In the genomic region with DNA sequence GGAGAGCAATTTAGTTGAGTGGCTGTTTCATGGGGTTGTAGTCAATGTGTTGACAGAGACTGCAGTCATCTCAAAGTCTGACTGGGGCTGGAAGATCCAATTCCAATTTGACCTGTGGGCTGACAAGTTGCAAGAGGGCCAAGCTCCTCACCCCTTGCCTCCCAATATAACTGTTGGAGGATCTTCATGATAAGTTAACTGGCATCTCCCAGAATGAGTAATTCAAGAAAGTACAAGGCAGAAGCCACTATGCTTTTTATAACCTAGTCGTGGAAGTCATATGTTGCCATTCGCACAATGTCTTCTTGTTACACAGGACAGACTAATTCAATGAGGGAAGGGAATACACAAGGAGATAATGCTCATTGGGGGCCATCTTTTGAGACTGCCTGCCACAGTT, we compare ENCODE assay signal across 1 cellular context.
TF ChIP-seq lines count a peak whose summit lies in the region.

No MANE protein-coding gene starts in this region.

TF ChIP-seq in GM12878, 131 proteins besides CTCF, POLR2A, EP300 and RAD21 (continued from another document and continues in another):
- TF ChIP-seq, protein P1, sequence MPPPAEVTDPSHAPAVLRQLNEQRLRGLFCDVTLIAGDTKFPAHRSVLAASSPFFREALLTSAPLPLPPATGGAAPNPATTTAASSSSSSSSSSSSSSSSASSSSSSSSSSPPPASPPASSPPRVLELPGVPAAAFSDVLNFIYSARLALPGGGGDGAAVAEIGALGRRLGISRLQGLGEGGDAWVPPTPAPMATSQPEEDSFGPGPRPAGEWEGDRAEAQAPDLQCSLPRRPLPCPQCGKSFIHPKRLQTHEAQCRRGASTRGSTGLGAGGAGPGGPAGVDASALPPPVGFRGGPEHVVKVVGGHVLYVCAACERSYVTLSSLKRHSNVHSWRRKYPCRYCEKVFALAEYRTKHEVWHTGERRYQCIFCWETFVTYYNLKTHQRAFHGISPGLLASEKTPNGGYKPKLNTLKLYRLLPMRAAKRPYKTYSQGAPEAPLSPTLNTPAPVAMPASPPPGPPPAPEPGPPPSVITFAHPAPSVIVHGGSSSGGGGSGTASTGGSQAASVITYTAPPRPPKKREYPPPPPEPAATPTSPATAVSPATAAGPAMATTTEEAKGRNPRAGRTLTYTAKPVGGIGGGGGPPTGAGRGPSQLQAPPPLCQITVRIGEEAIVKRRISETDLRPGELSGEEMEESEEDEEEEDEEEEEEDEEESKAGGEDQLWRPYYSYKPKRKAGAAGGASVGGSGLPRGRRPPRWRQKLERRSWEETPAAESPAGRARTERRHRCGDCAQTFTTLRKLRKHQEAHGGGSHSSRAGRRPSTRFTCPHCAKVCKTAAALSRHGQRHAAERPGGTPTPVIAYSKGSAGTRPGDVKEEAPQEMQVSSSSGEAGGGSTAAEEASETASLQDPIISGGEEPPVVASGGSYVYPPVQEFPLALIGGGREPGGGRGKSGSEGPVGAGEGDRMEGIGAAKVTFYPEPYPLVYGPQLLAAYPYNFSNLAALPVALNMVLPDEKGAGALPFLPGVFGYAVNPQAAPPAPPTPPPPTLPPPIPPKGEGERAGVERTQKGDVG (CRISPR knock-in tag; IDR thresholded peaks at IDR 0.05), result no peak
- TF ChIP-seq ZBED1 (IDR thresholded peaks at IDR 0.05; ENCODE audit: borderline replicate concordance), result peak; percentile 81; the same call in 1 of the 2 replicates
- TF ChIP-seq, protein P2, sequence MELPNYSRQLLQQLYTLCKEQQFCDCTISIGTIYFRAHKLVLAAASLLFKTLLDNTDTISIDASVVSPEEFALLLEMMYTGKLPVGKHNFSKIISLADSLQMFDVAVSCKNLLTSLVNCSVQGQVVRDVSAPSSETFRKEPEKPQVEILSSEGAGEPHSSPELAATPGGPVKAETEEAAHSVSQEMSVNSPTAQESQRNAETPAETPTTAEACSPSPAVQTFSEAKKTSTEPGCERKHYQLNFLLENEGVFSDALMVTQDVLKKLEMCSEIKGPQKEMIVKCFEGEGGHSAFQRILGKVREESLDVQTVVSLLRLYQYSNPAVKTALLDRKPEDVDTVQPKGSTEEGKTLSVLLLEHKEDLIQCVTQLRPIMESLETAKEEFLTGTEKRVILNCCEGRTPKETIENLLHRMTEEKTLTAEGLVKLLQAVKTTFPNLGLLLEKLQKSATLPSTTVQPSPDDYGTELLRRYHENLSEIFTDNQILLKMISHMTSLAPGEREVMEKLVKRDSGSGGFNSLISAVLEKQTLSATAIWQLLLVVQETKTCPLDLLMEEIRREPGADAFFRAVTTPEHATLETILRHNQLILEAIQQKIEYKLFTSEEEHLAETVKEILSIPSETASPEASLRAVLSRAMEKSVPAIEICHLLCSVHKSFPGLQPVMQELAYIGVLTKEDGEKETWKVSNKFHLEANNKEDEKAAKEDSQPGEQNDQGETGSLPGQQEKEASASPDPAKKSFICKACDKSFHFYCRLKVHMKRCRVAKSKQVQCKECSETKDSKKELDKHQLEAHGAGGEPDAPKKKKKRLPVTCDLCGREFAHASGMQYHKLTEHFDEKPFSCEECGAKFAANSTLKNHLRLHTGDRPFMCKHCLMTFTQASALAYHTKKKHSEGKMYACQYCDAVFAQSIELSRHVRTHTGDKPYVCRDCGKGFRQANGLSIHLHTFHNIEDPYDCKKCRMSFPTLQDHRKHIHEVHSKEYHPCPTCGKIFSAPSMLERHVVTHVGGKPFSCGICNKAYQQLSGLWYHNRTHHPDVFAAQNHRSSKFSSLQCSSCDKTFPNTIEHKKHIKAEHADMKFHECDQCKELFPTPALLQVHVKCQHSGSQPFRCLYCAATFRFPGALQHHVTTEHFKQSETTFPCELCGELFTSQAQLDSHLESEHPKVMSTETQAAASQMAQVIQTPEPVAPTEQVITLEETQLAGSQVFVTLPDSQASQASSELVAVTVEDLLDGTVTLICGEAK (IDR thresholded peaks at IDR 0.05; ENCODE audit: borderline replicate concordance), result no peak
- TF ChIP-seq IKZF2 (IDR thresholded peaks at IDR 0.05), result peak; percentile 52 to 66
- TF ChIP-seq, protein P3, sequence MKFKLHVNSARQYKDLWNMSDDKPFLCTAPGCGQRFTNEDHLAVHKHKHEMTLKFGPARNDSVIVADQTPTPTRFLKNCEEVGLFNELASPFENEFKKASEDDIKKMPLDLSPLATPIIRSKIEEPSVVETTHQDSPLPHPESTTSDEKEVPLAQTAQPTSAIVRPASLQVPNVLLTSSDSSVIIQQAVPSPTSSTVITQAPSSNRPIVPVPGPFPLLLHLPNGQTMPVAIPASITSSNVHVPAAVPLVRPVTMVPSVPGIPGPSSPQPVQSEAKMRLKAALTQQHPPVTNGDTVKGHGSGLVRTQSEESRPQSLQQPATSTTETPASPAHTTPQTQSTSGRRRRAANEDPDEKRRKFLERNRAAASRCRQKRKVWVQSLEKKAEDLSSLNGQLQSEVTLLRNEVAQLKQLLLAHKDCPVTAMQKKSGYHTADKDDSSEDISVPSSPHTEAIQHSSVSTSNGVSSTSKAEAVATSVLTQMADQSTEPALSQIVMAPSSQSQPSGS (IDR thresholded peaks at IDR 0.05; ENCODE audit: low read length), result no peak; the same call in none of the 2 replicates
- TF ChIP-seq, protein P4, sequence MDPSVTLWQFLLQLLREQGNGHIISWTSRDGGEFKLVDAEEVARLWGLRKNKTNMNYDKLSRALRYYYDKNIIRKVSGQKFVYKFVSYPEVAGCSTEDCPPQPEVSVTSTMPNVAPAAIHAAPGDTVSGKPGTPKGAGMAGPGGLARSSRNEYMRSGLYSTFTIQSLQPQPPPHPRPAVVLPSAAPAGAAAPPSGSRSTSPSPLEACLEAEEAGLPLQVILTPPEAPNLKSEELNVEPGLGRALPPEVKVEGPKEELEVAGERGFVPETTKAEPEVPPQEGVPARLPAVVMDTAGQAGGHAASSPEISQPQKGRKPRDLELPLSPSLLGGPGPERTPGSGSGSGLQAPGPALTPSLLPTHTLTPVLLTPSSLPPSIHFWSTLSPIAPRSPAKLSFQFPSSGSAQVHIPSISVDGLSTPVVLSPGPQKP (IDR thresholded peaks at IDR 0.05; ENCODE audit: low read depth, low read length), result no peak
- TF ChIP-seq RUNX3 (IDR thresholded peaks at IDR 0.05; ENCODE audit: low read length), result 0 out of 2 replicates have a peak, but pooled peaks have one; percentile 35
- no peak for TF ChIP-seq EGR1 (IDR thresholded peaks at IDR 0.05; ENCODE audit: borderline replicate concordance in 1 of 2, low read depth in 2 of 2, low read length in 2 of 2)
- TF ChIP-seq JUNB (IDR thresholded peaks at IDR 0.05), result no peak; the same call in none of the 2 replicates
- peak; percentile 47 for TF ChIP-seq IKZF1 (conservative IDR thresholded peaks at IDR 0.05)
- no peak for TF ChIP-seq ZSCAN29 (IDR thresholded peaks at IDR 0.05)
- TF ChIP-seq POLR2AphosphoS5 (IDR thresholded peaks at IDR 0.05; ENCODE audit: low read length), result peak; percentile 89
- no peak for TF ChIP-seq LARP7 (IDR thresholded peaks at IDR 0.05)
- no peak for TF ChIP-seq MYC (IDR thresholded peaks at IDR 0.05; ENCODE audit: insufficient read depth, insufficient read length, insufficient replicate concordance, low read length, severe bottlenecking)
- no peak for TF ChIP-seq BHLHE40 (IDR thresholded peaks at IDR 0.05; ENCODE audit: borderline replicate concordance in 1 of 2, low read depth in 2 of 2, low read length in 1 of 2)
- TF ChIP-seq, protein P5, sequence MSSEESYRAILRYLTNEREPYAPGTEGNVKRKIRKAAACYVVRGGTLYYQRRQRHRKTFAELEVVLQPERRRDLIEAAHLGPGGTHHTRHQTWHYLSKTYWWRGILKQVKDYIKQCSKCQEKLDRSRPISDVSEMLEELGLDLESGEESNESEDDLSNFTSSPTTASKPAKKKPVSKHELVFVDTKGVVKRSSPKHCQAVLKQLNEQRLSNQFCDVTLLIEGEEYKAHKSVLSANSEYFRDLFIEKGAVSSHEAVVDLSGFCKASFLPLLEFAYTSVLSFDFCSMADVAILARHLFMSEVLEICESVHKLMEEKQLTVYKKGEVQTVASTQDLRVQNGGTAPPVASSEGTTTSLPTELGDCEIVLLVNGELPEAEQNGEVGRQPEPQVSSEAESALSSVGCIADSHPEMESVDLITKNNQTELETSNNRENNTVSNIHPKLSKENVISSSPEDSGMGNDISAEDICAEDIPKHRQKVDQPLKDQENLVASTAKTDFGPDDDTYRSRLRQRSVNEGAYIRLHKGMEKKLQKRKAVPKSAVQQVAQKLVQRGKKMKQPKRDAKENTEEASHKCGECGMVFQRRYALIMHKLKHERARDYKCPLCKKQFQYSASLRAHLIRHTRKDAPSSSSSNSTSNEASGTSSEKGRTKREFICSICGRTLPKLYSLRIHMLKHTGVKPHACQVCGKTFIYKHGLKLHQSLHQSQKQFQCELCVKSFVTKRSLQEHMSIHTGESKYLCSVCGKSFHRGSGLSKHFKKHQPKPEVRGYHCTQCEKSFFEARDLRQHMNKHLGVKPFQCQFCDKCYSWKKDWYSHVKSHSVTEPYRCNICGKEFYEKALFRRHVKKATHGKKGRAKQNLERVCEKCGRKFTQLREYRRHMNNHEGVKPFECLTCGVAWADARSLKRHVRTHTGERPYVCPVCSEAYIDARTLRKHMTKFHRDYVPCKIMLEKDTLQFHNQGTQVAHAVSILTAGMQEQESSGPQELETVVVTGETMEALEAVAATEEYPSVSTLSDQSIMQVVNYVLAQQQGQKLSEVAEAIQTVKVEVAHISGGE (CRISPR knock-in tag; IDR thresholded peaks at IDR 0.05), result no peak; the same call in 1 of the 2 replicates
- no peak for TF ChIP-seq RELA (IDR thresholded peaks at IDR 0.05; ENCODE audit: borderline replicate concordance, partially characterized antibody)
- peak; percentile 70; the same call in 1 of the 2 replicates for TF ChIP-seq NFIC (IDR thresholded peaks at IDR 0.05; ENCODE audit: low read depth, low read length)
- no peak for TF ChIP-seq ZNF24 (IDR thresholded peaks at IDR 0.05)
- TF ChIP-seq, protein P6, sequence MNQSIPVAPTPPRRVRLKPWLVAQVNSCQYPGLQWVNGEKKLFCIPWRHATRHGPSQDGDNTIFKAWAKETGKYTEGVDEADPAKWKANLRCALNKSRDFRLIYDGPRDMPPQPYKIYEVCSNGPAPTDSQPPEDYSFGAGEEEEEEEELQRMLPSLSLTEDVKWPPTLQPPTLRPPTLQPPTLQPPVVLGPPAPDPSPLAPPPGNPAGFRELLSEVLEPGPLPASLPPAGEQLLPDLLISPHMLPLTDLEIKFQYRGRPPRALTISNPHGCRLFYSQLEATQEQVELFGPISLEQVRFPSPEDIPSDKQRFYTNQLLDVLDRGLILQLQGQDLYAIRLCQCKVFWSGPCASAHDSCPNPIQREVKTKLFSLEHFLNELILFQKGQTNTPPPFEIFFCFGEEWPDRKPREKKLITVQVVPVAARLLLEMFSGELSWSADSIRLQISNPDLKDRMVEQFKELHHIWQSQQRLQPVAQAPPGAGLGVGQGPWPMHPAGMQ (IDR thresholded peaks at IDR 0.05; ENCODE audit: borderline replicate concordance), result no peak
- TF ChIP-seq PAX5 (IDR thresholded peaks at IDR 0.05; ENCODE audit: borderline replicate concordance, low read depth, low read length), result 0 out of 2 replicates have a peak, but pooled peaks have one; percentile 22
- TF ChIP-seq SP1 (IDR thresholded peaks at IDR 0.05; ENCODE audit: low read depth, low read length), result no peak
- TF ChIP-seq, protein P7, sequence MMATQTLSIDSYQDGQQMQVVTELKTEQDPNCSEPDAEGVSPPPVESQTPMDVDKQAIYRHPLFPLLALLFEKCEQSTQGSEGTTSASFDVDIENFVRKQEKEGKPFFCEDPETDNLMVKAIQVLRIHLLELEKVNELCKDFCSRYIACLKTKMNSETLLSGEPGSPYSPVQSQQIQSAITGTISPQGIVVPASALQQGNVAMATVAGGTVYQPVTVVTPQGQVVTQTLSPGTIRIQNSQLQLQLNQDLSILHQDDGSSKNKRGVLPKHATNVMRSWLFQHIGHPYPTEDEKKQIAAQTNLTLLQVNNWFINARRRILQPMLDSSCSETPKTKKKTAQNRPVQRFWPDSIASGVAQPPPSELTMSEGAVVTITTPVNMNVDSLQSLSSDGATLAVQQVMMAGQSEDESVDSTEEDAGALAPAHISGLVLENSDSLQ (IDR thresholded peaks at IDR 0.05), result peak; percentile 35; the same call in 1 of the 2 replicates
- TF ChIP-seq, protein P8, sequence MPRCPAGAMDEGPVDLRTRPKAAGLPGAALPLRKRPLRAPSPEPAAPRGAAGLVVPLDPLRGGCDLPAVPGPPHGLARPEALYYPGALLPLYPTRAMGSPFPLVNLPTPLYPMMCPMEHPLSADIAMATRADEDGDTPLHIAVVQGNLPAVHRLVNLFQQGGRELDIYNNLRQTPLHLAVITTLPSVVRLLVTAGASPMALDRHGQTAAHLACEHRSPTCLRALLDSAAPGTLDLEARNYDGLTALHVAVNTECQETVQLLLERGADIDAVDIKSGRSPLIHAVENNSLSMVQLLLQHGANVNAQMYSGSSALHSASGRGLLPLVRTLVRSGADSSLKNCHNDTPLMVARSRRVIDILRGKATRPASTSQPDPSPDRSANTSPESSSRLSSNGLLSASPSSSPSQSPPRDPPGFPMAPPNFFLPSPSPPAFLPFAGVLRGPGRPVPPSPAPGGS (IDR thresholded peaks at IDR 0.05; ENCODE audit: borderline replicate concordance, insufficient read depth, low read depth, low read length, poor library complexity, severe bottlenecking), result peak; percentile 15
- TF ChIP-seq, protein P9, sequence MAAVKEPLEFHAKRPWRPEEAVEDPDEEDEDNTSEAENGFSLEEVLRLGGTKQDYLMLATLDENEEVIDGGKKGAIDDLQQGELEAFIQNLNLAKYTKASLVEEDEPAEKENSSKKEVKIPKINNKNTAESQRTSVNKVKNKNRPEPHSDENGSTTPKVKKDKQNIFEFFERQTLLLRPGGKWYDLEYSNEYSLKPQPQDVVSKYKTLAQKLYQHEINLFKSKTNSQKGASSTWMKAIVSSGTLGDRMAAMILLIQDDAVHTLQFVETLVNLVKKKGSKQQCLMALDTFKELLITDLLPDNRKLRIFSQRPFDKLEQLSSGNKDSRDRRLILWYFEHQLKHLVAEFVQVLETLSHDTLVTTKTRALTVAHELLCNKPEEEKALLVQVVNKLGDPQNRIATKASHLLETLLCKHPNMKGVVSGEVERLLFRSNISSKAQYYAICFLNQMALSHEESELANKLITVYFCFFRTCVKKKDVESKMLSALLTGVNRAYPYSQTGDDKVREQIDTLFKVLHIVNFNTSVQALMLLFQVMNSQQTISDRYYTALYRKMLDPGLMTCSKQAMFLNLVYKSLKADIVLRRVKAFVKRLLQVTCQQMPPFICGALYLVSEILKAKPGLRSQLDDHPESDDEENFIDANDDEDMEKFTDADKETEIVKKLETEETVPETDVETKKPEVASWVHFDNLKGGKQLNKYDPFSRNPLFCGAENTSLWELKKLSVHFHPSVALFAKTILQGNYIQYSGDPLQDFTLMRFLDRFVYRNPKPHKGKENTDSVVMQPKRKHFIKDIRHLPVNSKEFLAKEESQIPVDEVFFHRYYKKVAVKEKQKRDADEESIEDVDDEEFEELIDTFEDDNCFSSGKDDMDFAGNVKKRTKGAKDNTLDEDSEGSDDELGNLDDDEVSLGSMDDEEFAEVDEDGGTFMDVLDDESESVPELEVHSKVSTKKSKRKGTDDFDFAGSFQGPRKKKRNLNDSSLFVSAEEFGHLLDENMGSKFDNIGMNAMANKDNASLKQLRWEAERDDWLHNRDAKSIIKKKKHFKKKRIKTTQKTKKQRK (IDR thresholded peaks at IDR 0.05; ENCODE audit: low read depth, low read length), result no peak
- TF ChIP-seq SREBF2 (IDR thresholded peaks at IDR 0.05; ENCODE audit: low read length), result no peak
